In genomic region chr15:58742424-58743160, GRCh38 we compare ENCODE assay signal across 11 cellular contexts. TPM values are rescaled to one million over a fixed set of nuclear protein-coding genes. Genes with fewer than 3 reads are reported as not detected.
DNase-seq lines count a peak whose midpoint lies in the region; ATAC-seq and TF ChIP-seq lines count a peak whose summit lies in the region.
"Had no signal": no experiment of that assay in that cellular context is flagged by ENCODE, and none has a peak within 500 bp of the region (broad histone marks: within the 10 kb centered on the region; RNA-seq: fewer than 3 reads in every experiment).

No MANE protein-coding gene starts in this region.

- DNase-seq in EL (peak; percentile 86), astrocyte of the spinal cord (ENCODE audit: low read depth, low spot score) (peak; percentile 85), right atrium auricular region (ENCODE audit: low spot score) (no peak), pulmonary artery endothelial cell (ENCODE audit: low read depth, low spot score) (peak; percentile 57), NCI-H146 (lab: John Stamatoyannopoulos, UW) (no peak), NCI-H2171 (lab: John Stamatoyannopoulos, UW) (no peak)
- DNase-seq: activated T-cell treated with anti-CD3 and anti-CD28 coated beads, Interleukin-2, amount 50 U/mL, for 72 hours; NCI-H187; ovary had no signal

- in situ Hi-C loops in astrocyte of the spinal cord (cut with HindIII; ENCODE audit: low sequenced_read_pairs): no loop called here

- TF ChIP-seq CTCF in astrocyte of the spinal cord (IDR thresholded peaks at IDR 0.05; ENCODE audit: low read depth, low read length) (no peak), right atrium auricular region (IDR thresholded peaks at IDR 0.05) (no peak)

- H3K4me1 ChIP-seq in right atrium auricular region: peaks cover 0 to 92% of the 10 kb centered on the region in 2 donors

- no peaks in the 10 kb centered on the region for H3K27me3 ChIP-seq in right atrium auricular region
- H3K27me3 ChIP-seq: ovary had no signal

- H3K27ac ChIP-seq in right atrium auricular region: peak overlapping the region; percentile 61 to 80
- H3K27ac ChIP-seq: ovary had no signal

- H3K4me3 ChIP-seq in astrocyte of the spinal cord (ENCODE audit: low read depth, low read length) (no peak overlapping the region), right atrium auricular region (no peak overlapping the region)
- H3K4me3 ChIP-seq: ovary had no signal

- no peaks in the 10 kb centered on the region for H3K9me3 ChIP-seq in right atrium auricular region
- H3K9me3 ChIP-seq: ovary had no signal

- no peaks in the 10 kb centered on the region for H3K36me3 ChIP-seq in right atrium auricular region
- H3K36me3 ChIP-seq: ovary had no signal

- ATAC-seq in HG02981 (IDR thresholded peaks at IDR 0.05; ENCODE audit: unreplicated experiment): no peak
- ATAC-seq in HG02885 (IDR thresholded peaks at IDR 0.05; ENCODE audit: poor library complexity, unreplicated experiment): no peak

RNA-seq across cellular contexts. Expression of gene ADAM10, which starts 6.9 kb away (rescaled TPM):
- total RNA-seq in right atrium auricular region: 10 to 100 TPM; 40.8 to 42.0 TPM
- 246 and 318 TPM in 2 replicates for total RNA-seq in pulmonary artery endothelial cell

RNA-seq across cellular contexts. Expression of gene MINDY2, which starts 28.5 kb away (rescaled TPM):
- total RNA-seq in right atrium auricular region (10 to 100 TPM; 20.1 to 30.0 TPM), pulmonary artery endothelial cell (10.0 and 19.2 TPM in 2 replicates)

Comparison
In these comparisons a context has a peak if more than half of its experiments do, and no peak if none do; other contexts are left out.
1. DNase-seq: peak in EL (single experiment), astrocyte of the spinal cord (single experiment) and pulmonary artery endothelial cell (single experiment); none in right atrium auricular region (single experiment), NCI-H146 (single experiment) and NCI-H2171 (single experiment).